In the genomic region with DNA sequence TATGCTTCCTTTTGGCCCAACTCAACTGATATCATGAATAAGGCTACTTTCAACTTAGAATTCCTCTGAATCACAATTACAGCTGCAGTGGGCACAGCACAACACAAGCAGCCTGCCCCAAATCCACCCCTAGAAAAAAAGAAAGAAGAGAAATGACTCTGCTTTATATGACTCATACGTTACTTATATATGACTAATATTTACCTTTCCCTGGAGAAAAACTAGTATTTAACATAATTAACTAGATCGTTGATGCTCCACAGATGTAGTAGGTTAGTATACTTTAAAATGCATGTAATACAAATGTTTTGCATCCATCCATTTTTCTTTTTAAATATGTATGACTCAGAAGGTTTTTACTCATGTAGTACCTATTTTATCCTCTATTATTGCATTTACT, we compare ENCODE assay signal across 16 cellular contexts.
DNase-seq lines count a peak whose midpoint lies in the region; ATAC-seq and TF ChIP-seq lines count a peak whose summit lies in the region.
"Had no signal": no experiment of that assay in that cellular context is flagged by ENCODE, and none has a peak within 500 bp of the region (broad histone marks: within the 10 kb centered on the region; RNA-seq: fewer than 3 reads in every experiment).

No MANE protein-coding gene starts in this region.

- peaks cover 0 to 5% of the 10 kb centered on the region in 2 donors for H3K9me3 Mint-ChIP-seq in activated naive CD4-positive, alpha-beta T cell treated with anti-CD3 and anti-CD28 coated beads, Interleukin-2, amount 50 U/mL, for 72 hours
- H3K9me3 Mint-ChIP-seq in activated naive CD4-positive, alpha-beta T cell treated with anti-CD3 and anti-CD28 coated beads, Interleukin-2, amount 10 ng/mL, durations not matched to agents 7 days and 5 days = no peaks in the 10 kb centered on the region
- H3K9me3 Mint-ChIP-seq in immature natural killer cell (peaks cover 0 to 8% (median 2%) of the 10 kb centered on the region in 6 donors), neural progenitor cell (no peaks in the 10 kb centered on the region)
- H3K9me3 Mint-ChIP-seq: T-helper 1 cell treated with Interleukin-12 subunit alpha and Interleukin-12 subunit beta and Interleukin-4 antibody, amounts not matched to agents 30 μg/mL and 1 μg/mL, for 36 hours had no signal

- H4K5ac ChIP-seq in IMR-90 (ENCODE audit: low read depth, low read length) = no peak overlapping the region

- ATAC-seq in activated naive CD4-positive, alpha-beta T cell treated with anti-CD3 and anti-CD28 coated beads, Interleukin-2, amount 50 U/mL, for 72 hours = peak; percentile 14 to 93
- ATAC-seq in IMR-90 (ENCODE audit: low read depth) = no peak
- ATAC-seq: GM12878, upper lobe of right lung had no signal

- TF ChIP-seq RAD21 in IMR-90 (IDR thresholded peaks at IDR 0.05; ENCODE audit: low read length) = no peak

- H4K91ac ChIP-seq in IMR-90 (ENCODE audit: insufficient read depth, low read depth, low read length) = no peak overlapping the region

- no CpG with 5 or more reads among the region's 2 CpGs for WGBS in IMR-90 (ENCODE audit: extremely low coverage in 2 of 2, insufficient read length in 1 of 2), 2 experiments

- no peaks in the 10 kb centered on the region for H3F3A ChIP-seq in neural progenitor cell (ENCODE audit: low read depth)

- POLR2A ChIA-PET in IMR-90 (lab: Charles Lee; ENCODE audit: unreplicated experiment) = no interaction called here

- no peak overlapping the region for H3K18ac ChIP-seq in IMR-90 (ENCODE audit: low read depth, low read length)

- no peak overlapping the region for H3K4me2 ChIP-seq in IMR-90 (ENCODE audit: low read depth, low read length)
- peak overlapping the region; percentile 15 for H3K4me2 ChIP-seq in skeletal muscle satellite cell (ENCODE audit: low read length)
- H3K4me2 ChIP-seq in neural progenitor cell = no peak overlapping the region

- no peak for DNase-seq in activated naive CD4-positive, alpha-beta T cell treated with anti-CD3 and anti-CD28 coated beads, Interleukin-2, amount 50 U/mL, for 72 hours (ENCODE audit: low spot score in 2 of 2)
- DNase-seq in activated naive CD4-positive, alpha-beta T cell treated with anti-CD3 and anti-CD28 coated beads, Interleukin-2, amount 10 ng/mL, durations not matched to agents 7 days and 5 days = no peak
- DNase-seq in IMR-90 (peak; percentile 27), brain microvascular endothelial cell (peak; percentile 47), immature natural killer cell (no peak), GM10266 (ENCODE audit: extremely low spot score) (no peak), neural progenitor cell (ENCODE audit: low spot score) (no peak)
- DNase-seq: activated effector memory CD4-positive, alpha-beta T cell treated with anti-CD3 and anti-CD28 coated beads, Interleukin-2, amount 50 U/mL, for 16 hours; colonic mucosa; DMS153; MV-4-11; stimulated activated CD4-positive, alpha-beta T cell treated with anti-CD3 and anti-CD28 coated beads, Interleukin-2, amount 100 ng/mL, for 24 hours; upper lobe of right lung had no signal

- no peak overlapping the region for H2AK9ac ChIP-seq in IMR-90 (replicated peaks; ENCODE audit: low read depth, low read length, poor library complexity)

- H2BK20ac ChIP-seq in IMR-90 (ENCODE audit: low read depth, low read length) = no peak overlapping the region

- no peak for TF ChIP-seq CTCF in IMR-90 (conservative IDR thresholded peaks at IDR 0.05; ENCODE audit: low read depth, low read length)
- TF ChIP-seq CTCF in brain microvascular endothelial cell (IDR thresholded peaks at IDR 0.05; ENCODE audit: low read depth, low read length, missing control alignments) = no peak
- no peak for TF ChIP-seq CTCF in GM10266 (IDR thresholded peaks at IDR 0.05; ENCODE audit: control insufficient read depth, insufficient read depth, low read depth, missing control alignments)
- TF ChIP-seq CTCF in neural progenitor cell (IDR thresholded peaks at IDR 0.05) = no peak

- no peaks in the 10 kb centered on the region for H3K79me2 ChIP-seq in neural progenitor cell (ENCODE audit: low read depth)

- no peak overlapping the region for H3K4ac ChIP-seq in IMR-90 (ENCODE audit: low read depth, low read length)

- H3K9me3 ChIP-seq in IMR-90 (ENCODE audit: control insufficient read depth, insufficient read depth, low read length) (no peaks in the 10 kb centered on the region), skeletal muscle satellite cell (replicated peaks; ENCODE audit: low read length) (no peaks in the 10 kb centered on the region), neural progenitor cell (ENCODE audit: low read depth) (no peaks in the 10 kb centered on the region)
- H3K9me3 ChIP-seq: colonic mucosa, upper lobe of right lung had no signal

- no peak overlapping the region for H2BK5ac ChIP-seq in IMR-90 (ENCODE audit: low read depth, low read length, poor library complexity, severe bottlenecking)

- no peak for TF ChIP-seq POLR2A in IMR-90 (IDR thresholded peaks at IDR 0.05; ENCODE audit: low read depth, low read length)

- no peak overlapping the region for H2AK5ac ChIP-seq in IMR-90 (ENCODE audit: low read depth, low read length)

- H3K9ac ChIP-seq in IMR-90 (ENCODE audit: low read depth, low read length) (no peak overlapping the region), skeletal muscle satellite cell (ENCODE audit: low read depth, low read length) (no peak overlapping the region), neural progenitor cell (no peak overlapping the region)

- no peak overlapping the region for H3K14ac ChIP-seq in IMR-90 (replicated peaks; ENCODE audit: low read depth, low read length)

- CTCF ChIA-PET in activated naive CD4-positive, alpha-beta T cell treated with anti-CD3 and anti-CD28 coated beads, Interleukin-2, amount 10 ng/mL, durations not matched to agents 7 days and 5 days (lab: Charles Lee) = no interaction called here
- CTCF ChIA-PET in IMR-90 (lab: Yijun Ruan, JAX) = no interaction called here

- dilution Hi-C loops in IMR-90 (cut with HindIII; ENCODE audit: low sequenced_read_pairs, unreplicated experiment) = no loop called here

- in situ Hi-C loops in IMR-90 (cut with MboI; ENCODE audit: low sequenced_read_pairs) (no loop called here), brain microvascular endothelial cell (cut with HindIII; ENCODE audit: low pct_ligation_motif_present, low sequenced_read_pairs) (no loop called here)

- H3K27ac ChIP-seq in IMR-90 (ENCODE audit: insufficient read depth, low read length) (no peak overlapping the region), brain microvascular endothelial cell (no peak overlapping the region), neural progenitor cell (no peak overlapping the region)
- H3K27ac ChIP-seq: colonic mucosa, upper lobe of right lung had no signal

- H4K8ac ChIP-seq in IMR-90 (ENCODE audit: low read depth in 2 of 2, low read length in 2 of 2) = no peak overlapping the region

- no TSS peak for BruUV-seq in IMR-90 (replicated peaks; lab: Mats Ljungman, UMichigan)

- H3K56ac ChIP-seq in IMR-90 (ENCODE audit: extremely low read depth, insufficient read depth, low read length) = no peak overlapping the region

- H2AFZ ChIP-seq in IMR-90 (replicated peaks; ENCODE audit: low read length, poor library complexity) (no peak overlapping the region), neural progenitor cell (replicated peaks) (no peak overlapping the region)

- no peak overlapping the region for H3K27ac Mint-ChIP-seq in activated naive CD4-positive, alpha-beta T cell treated with anti-CD3 and anti-CD28 coated beads, Interleukin-2, amount 50 U/mL, for 72 hours
- no peak overlapping the region for H3K27ac Mint-ChIP-seq in activated naive CD4-positive, alpha-beta T cell treated with anti-CD3 and anti-CD28 coated beads, Interleukin-2, amount 10 ng/mL, durations not matched to agents 7 days and 5 days
- no peak overlapping the region for H3K27ac Mint-ChIP-seq in immature natural killer cell
- H3K27ac Mint-ChIP-seq in neural progenitor cell = no peak overlapping the region
- H3K27ac Mint-ChIP-seq: T-helper 1 cell treated with Interleukin-12 subunit alpha and Interleukin-12 subunit beta and Interleukin-4 antibody, amounts not matched to agents 30 μg/mL and 1 μg/mL, for 36 hours had no signal

- H2BK120ac ChIP-seq in IMR-90 (ENCODE audit: low read depth, low read length) = no peak overlapping the region

- no peaks in the 10 kb centered on the region for H3K36me3 Mint-ChIP-seq in activated naive CD4-positive, alpha-beta T cell treated with anti-CD3 and anti-CD28 coated beads, Interleukin-2, amount 50 U/mL, for 72 hours
- no peaks in the 10 kb centered on the region for H3K36me3 Mint-ChIP-seq in activated naive CD4-positive, alpha-beta T cell treated with anti-CD3 and anti-CD28 coated beads, Interleukin-2, amount 10 ng/mL, durations not matched to agents 7 days and 5 days
- H3K36me3 Mint-ChIP-seq in immature natural killer cell (no peaks in the 10 kb centered on the region), neural progenitor cell (peaks cover 48% of the 10 kb centered on the region)

- H3K4me3 ChIP-seq in IMR-90 (ENCODE audit: insufficient read depth, low read depth, low read length) = no peak overlapping the region
- no peak overlapping the region for H3K4me3 ChIP-seq in brain microvascular endothelial cell (ENCODE audit: low read depth, low read length)
- no peak overlapping the region for H3K4me3 ChIP-seq in skeletal muscle satellite cell (ENCODE audit: low read length)
- H3K4me3 ChIP-seq in neural progenitor cell = no peak overlapping the region
- H3K4me3 ChIP-seq: colonic mucosa, GM12878, upper lobe of right lung had no signal

- no peak overlapping the region for H3K4me3 Mint-ChIP-seq in activated naive CD4-positive, alpha-beta T cell treated with anti-CD3 and anti-CD28 coated beads, Interleukin-2, amount 10 ng/mL, durations not matched to agents 7 days and 5 days
- H3K4me3 Mint-ChIP-seq in immature natural killer cell (no peak overlapping the region), neural progenitor cell (no peak overlapping the region)
- H3K4me3 Mint-ChIP-seq: T-helper 1 cell treated with Interleukin-12 subunit alpha and Interleukin-12 subunit beta and Interleukin-4 antibody, amounts not matched to agents 30 μg/mL and 1 μg/mL, for 36 hours had no signal

- no peaks in the 10 kb centered on the region for H3K79me1 ChIP-seq in IMR-90 (ENCODE audit: low read depth in 1 of 2, low read length in 2 of 2)

- H3K27me3 Mint-ChIP-seq in activated naive CD4-positive, alpha-beta T cell treated with anti-CD3 and anti-CD28 coated beads, Interleukin-2, amount 10 ng/mL, durations not matched to agents 7 days and 5 days = no peaks in the 10 kb centered on the region
- H3K27me3 Mint-ChIP-seq in immature natural killer cell (ENCODE audit: low read depth in 3 of 3) = peaks cover 0 to 1% (median 0%) of the 10 kb centered on the region in 3 donors
- H3K27me3 Mint-ChIP-seq in neural progenitor cell (ENCODE audit: insufficient read depth, low read depth) = no peaks in the 10 kb centered on the region

- no peaks in the 10 kb centered on the region for H3K9me1 ChIP-seq in IMR-90 (ENCODE audit: insufficient read depth, low read length)

- intact Hi-C loops in IMR-90 (cut with micrococcal nuclease) = no loop called here

- H4K20me1 ChIP-seq in IMR-90 (ENCODE audit: insufficient read depth, low read length) (no peaks in the 10 kb centered on the region), neural progenitor cell (ENCODE audit: low read depth) (no peaks in the 10 kb centered on the region)

- H3K4me1 ChIP-seq in IMR-90 (ENCODE audit: control insufficient read depth, insufficient read depth, low read length) = no peaks in the 10 kb centered on the region
- H3K4me1 ChIP-seq in skeletal muscle satellite cell (ENCODE audit: control insufficient read depth, insufficient read depth, low read length) = peaks cover 33% of the 10 kb centered on the region
- H3K4me1 ChIP-seq in neural progenitor cell = peaks cover 16% of the 10 kb centered on the region
- H3K4me1 ChIP-seq: colonic mucosa, upper lobe of right lung had no signal

- no peaks in the 10 kb centered on the region for H3K4me1 Mint-ChIP-seq in activated naive CD4-positive, alpha-beta T cell treated with anti-CD3 and anti-CD28 coated beads, Interleukin-2, amount 10 ng/mL, durations not matched to agents 7 days and 5 days
- H3K4me1 Mint-ChIP-seq in immature natural killer cell (no peaks in the 10 kb centered on the region), neural progenitor cell (peaks cover 29% of the 10 kb centered on the region)

- no peaks in the 10 kb centered on the region for H3K27me3 ChIP-seq in IMR-90 (ENCODE audit: control insufficient read depth, insufficient read depth, low read length)
- H3K27me3 ChIP-seq in brain microvascular endothelial cell (replicated peaks) = no peaks in the 10 kb centered on the region
- no peaks in the 10 kb centered on the region for H3K27me3 ChIP-seq in skeletal muscle satellite cell (ENCODE audit: control insufficient read depth, insufficient read depth, low read length)
- no peaks in the 10 kb centered on the region for H3K27me3 ChIP-seq in neural progenitor cell
- H3K27me3 ChIP-seq: colonic mucosa, upper lobe of right lung had no signal

- H3K36me3 ChIP-seq in IMR-90 (ENCODE audit: control insufficient read depth, insufficient read depth, low read length) (no peaks in the 10 kb centered on the region), brain microvascular endothelial cell (replicated peaks) (no peaks in the 10 kb centered on the region), skeletal muscle satellite cell (ENCODE audit: insufficient read depth, low read length) (no peaks in the 10 kb centered on the region), neural progenitor cell (no peaks in the 10 kb centered on the region)
- H3K36me3 ChIP-seq: colonic mucosa, upper lobe of right lung had no signal

- H3K23ac ChIP-seq in IMR-90 (ENCODE audit: low read depth, low read length) = no peak overlapping the region

- H2BK15ac ChIP-seq in IMR-90 (ENCODE audit: low read depth, low read length) = no peak overlapping the region

Comparison
In these comparisons a context has a peak if more than half of its experiments do, and no peak if none do; other contexts are left out.
1. DNase-seq: peak in IMR-90 (single experiment) and brain microvascular endothelial cell (single experiment); none in activated naive CD4-positive, alpha-beta T cell treated with anti-CD3 and anti-CD28 coated beads, Interleukin-2, amount 50 U/mL, for 72 hours (0 of 2), activated naive CD4-positive, alpha-beta T cell treated with anti-CD3 and anti-CD28 coated beads, Interleukin-2, amount 10 ng/mL, durations not matched to agents 7 days and 5 days (single experiment), immature natural killer cell (0 of 3), GM10266 (single experiment) and neural progenitor cell (single experiment).